12 cellular contexts compared by ENCODE assay signal in genomic region chrX:105219454-105220401, GRCh38. TPM values are rescaled to one million over a fixed set of nuclear protein-coding genes. Genes with fewer than 3 reads are reported as not detected.
"Had no signal": no experiment of that assay in that cellular context is flagged by ENCODE, and none has a peak within 500 bp of the region (broad histone marks: within the 10 kb centered on the region; RNA-seq: fewer than 3 reads in every experiment).

No MANE protein-coding gene starts in this region.

- H3K4me1 ChIP-seq: HAP-1 had no signal

- H3K27ac ChIP-seq: GM23248, HL-60 had no signal

- H3K9ac ChIP-seq: GM23248 had no signal

- H3K9me3 ChIP-seq: HAP-1 had no signal

- FAIRE-seq: HepG2 had no signal

- DNase-seq: GM23248, GOT3, H7, HFFc6, KBM-7 had no signal

- H3K4me3 ChIP-seq: GM23248, HAP-1 had no signal

- H3K36me3 ChIP-seq: HAP-1 had no signal

- ATAC-seq: HCT116, HepG2 had no signal

RNA-seq across cellular contexts. Expression of gene TEX13A, which starts 0.8 kb away (rescaled TPM):
- total RNA-seq: GM23248, H4, H7, HepG2, HFFc6, HT1080 had no signal
- polyA plus RNA-seq: GM23248, HepG2, IgD-negative memory B cell had no signal
